ENCODE assay signal across 19 cellular contexts in the genomic region with DNA sequence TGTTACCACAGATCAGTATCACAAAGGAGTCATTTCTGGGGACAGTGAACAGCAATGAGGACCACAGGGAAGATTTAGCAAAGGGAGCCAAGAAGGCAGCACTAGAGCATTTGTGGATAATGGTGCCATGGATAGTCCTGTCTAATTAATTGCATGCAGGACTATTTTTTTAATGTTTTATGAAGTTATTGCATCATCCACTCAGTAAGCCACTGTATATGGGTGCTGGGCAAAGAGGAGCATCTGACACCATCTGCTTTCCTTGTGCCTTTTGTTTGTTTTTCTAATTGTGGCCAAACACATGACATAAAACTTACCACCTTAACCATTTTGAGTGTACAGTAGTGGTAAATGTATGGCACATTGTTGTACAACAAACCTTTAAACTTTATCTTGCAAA. TPM values are rescaled to one million over a fixed set of nuclear protein-coding genes. Genes with fewer than 3 reads are reported as not detected.
DNase-seq lines count a peak whose midpoint lies in the region; ATAC-seq, FAIRE-seq and TF ChIP-seq lines count a peak whose summit lies in the region.
"Had no signal": no experiment of that assay in that cellular context is flagged by ENCODE, and none has a peak within 500 bp of the region (broad histone marks: within the 10 kb centered on the region; RNA-seq: fewer than 3 reads in every experiment).

No MANE protein-coding gene starts in this region.

- DNase-seq in NCI-H2107 treated with DMSO at 0.1 percent for 48 hours (lab: John Stamatoyannopoulos, UW; ENCODE audit: unreplicated experiment) (peak; percentile 51), NCI-H2107 (lab: John Stamatoyannopoulos, UW) (no peak), D721Med (ENCODE audit: insufficient read length, low spot score) (no peak), NCI-H82 (lab: John Stamatoyannopoulos, UW) (peak; percentile 52), fibroblast of mammary gland (ENCODE audit: low read depth) (peak; percentile 20), sigmoid colon (no peak)
- DNase-seq in activated effector memory CD4-positive, alpha-beta T cell treated with Interleukin-2 at 50 U/mL for 16 hours: no peak
- DNase-seq: Calu3; CD4-positive, CD25-positive, alpha-beta regulatory T cell; H9; Karpas-422; MM.1S; NCI-H1417 treated with DMSO at 0.1 percent for 48 hours; NCI-H2227 treated with DMSO at 0.1 percent for 48 hours; NCI-H748 treated with DMSO at 0.1 percent for 48 hours; SHP77; T-helper 2 cell had no signal

- FAIRE-seq in D721Med (lab: Jason Lieb, UNC): peak; percentile 21
- FAIRE-seq: RCC 7860 had no signal

- H3K4me3 ChIP-seq in fibroblast of mammary gland (ENCODE audit: control insufficient read depth, low read depth, low read length) (no peak overlapping the region), sigmoid colon (no peak overlapping the region)

- ATAC-seq in GM18909 (IDR thresholded peaks at IDR 0.05; ENCODE audit: poor library complexity, unreplicated experiment): no peak

- intact Hi-C loops in sigmoid colon (cut with DNase I): no loop called here

- no peak for TF ChIP-seq EP300 in sigmoid colon (IDR thresholded peaks at IDR 0.05)

- H3K27ac ChIP-seq in sigmoid colon: no peak overlapping the region

- peaks cover 0 to 8% (median 0%) of the 10 kb centered on the region in 4 donors for H3K4me1 ChIP-seq in sigmoid colon

- H3K36me3 ChIP-seq in sigmoid colon: peaks cover 0 to 49% (median 7%) of the 10 kb centered on the region in 4 donors

- no peaks in the 10 kb centered on the region for H3K27me3 ChIP-seq in sigmoid colon

- no peaks in the 10 kb centered on the region for H3K9me3 ChIP-seq in sigmoid colon

- TF ChIP-seq POLR2A in sigmoid colon (IDR thresholded peaks at IDR 0.05): no peak

- no peak for TF ChIP-seq CTCF in D721Med (IDR thresholded peaks at IDR 0.05; ENCODE audit: insufficient read depth, missing control alignments)
- no peak for TF ChIP-seq CTCF in fibroblast of mammary gland (conservative IDR thresholded peaks at IDR 0.05; ENCODE audit: control insufficient read depth, insufficient read depth, low read depth, low read length)
- no peak for TF ChIP-seq CTCF in sigmoid colon (IDR thresholded peaks at IDR 0.05)

RNA-seq across cellular contexts. Expression of a gene that starts 23.5 kb away (rescaled TPM):
- total RNA-seq in sigmoid colon: 10 to 100 TPM; 23.0 to 47.1 (median 31.5) TPM
- polyA plus RNA-seq in sigmoid colon: 1 to 10 TPM; 1.2 to 3.2 (median 3.0) TPM
- polyA plus RNA-seq: CD4-positive, CD25-positive, alpha-beta regulatory T cell had no signal

Comparison
In these comparisons a context has a peak if more than half of its experiments do, and no peak if none do; other contexts are left out.
1. DNase-seq: peak in NCI-H2107 treated with DMSO at 0.1 percent for 48 hours (single experiment), NCI-H82 (single experiment) and fibroblast of mammary gland (single experiment); none in NCI-H2107 (single experiment), D721Med (single experiment), activated effector memory CD4-positive, alpha-beta T cell treated with Interleukin-2 at 50 U/mL for 16 hours (single experiment) and sigmoid colon (single experiment).